18 cellular contexts compared by ENCODE assay signal in genomic region chr18:31171159-31171839, GRCh38. TPM values are rescaled to one million over a fixed set of nuclear protein-coding genes. Genes with fewer than 3 reads are reported as not detected.
DNase-seq lines count a peak whose midpoint lies in the region; FAIRE-seq and TF ChIP-seq lines count a peak whose summit lies in the region.
"Had no signal": no experiment of that assay in that cellular context is flagged by ENCODE, and none has a peak within 500 bp of the region (broad histone marks: within the 10 kb centered on the region; RNA-seq: fewer than 3 reads in every experiment).

No MANE protein-coding gene starts in this region.

- H3K27me3 Mint-ChIP-seq in nephron progenitor cell (ENCODE audit: low read depth, poor library complexity): no peaks in the 10 kb centered on the region
- no peaks in the 10 kb centered on the region for H3K27me3 Mint-ChIP-seq in activated T-helper 1 cell treated with anti-CD3 and anti-CD28 coated beads, Interleukin-12 subunit alpha, Interleukin-12 subunit beta, Interleukin-2, Interleukin-4 antibody, amounts not matched to agents 30 ng/mL and 10 ng/mL and 1 ng/mL, durations not matched to agents 14 hours and 24 hours and 36 hours (ENCODE audit: insufficient read depth)
- H3K27me3 Mint-ChIP-seq: CD4-positive, alpha-beta T cell had no signal

- peaks cover 3% of the 10 kb centered on the region for H3K9me3 Mint-ChIP-seq in nephron progenitor cell
- H3K9me3 Mint-ChIP-seq in activated T-helper 1 cell treated with anti-CD3 and anti-CD28 coated beads, Interleukin-12 subunit alpha, Interleukin-12 subunit beta, Interleukin-2, Interleukin-4 antibody, amounts not matched to agents 30 ng/mL and 10 ng/mL and 1 ng/mL, durations not matched to agents 14 hours and 24 hours and 36 hours: peaks cover 13% of the 10 kb centered on the region

- H3K27me3 ChIP-seq in Karpas-422 (ENCODE audit: low read length): no peaks in the 10 kb centered on the region

- peak overlapping the region; percentile 59 for H2AFZ ChIP-seq in Karpas-422 (ENCODE audit: low read length)

- no peaks in the 10 kb centered on the region for H4K20me1 ChIP-seq in Karpas-422 (ENCODE audit: insufficient read depth, low read depth, low read length)

- H3K9me3 ChIP-seq in Karpas-422 (ENCODE audit: low read length): no peaks in the 10 kb centered on the region
- H3K9me3 ChIP-seq: A549, HAP-1 had no signal

- no peak for TF ChIP-seq CTCF in D721Med (IDR thresholded peaks at IDR 0.05; ENCODE audit: insufficient read depth, missing control alignments)
- TF ChIP-seq CTCF in nephron progenitor cell (IDR thresholded peaks at IDR 0.05): no peak

- no peak overlapping the region for H3K4me2 ChIP-seq in Karpas-422 (ENCODE audit: low read depth, low read length, poor library complexity, severe bottlenecking)
- H3K4me2 ChIP-seq: A549 had no signal

- 0 out of 2 replicates have a peak, but pooled peaks cover 2% of the 10 kb centered on the region for H3K4me1 ChIP-seq in Karpas-422 (ENCODE audit: low read length)
- H3K4me1 ChIP-seq: A549, HAP-1 had no signal

- H3K4me3 Mint-ChIP-seq in nephron progenitor cell: no peak overlapping the region
- no peak overlapping the region for H3K4me3 Mint-ChIP-seq in activated T-helper 1 cell treated with anti-CD3 and anti-CD28 coated beads, Interleukin-12 subunit alpha, Interleukin-12 subunit beta, Interleukin-2, Interleukin-4 antibody, amounts not matched to agents 30 ng/mL and 10 ng/mL and 1 ng/mL, durations not matched to agents 14 hours and 24 hours and 36 hours
- H3K4me3 Mint-ChIP-seq: CD4-positive, alpha-beta T cell; HFFc6 had no signal

- DNase-seq in D721Med (ENCODE audit: insufficient read length, low spot score) (no peak), Karpas-422 (no peak), nephron progenitor cell (no peak), retina (peak; percentile 20), NCI-H2029 treated with DMSO at 0.1 percent for 48 hours (lab: John Stamatoyannopoulos, UW) (no peak)
- no peak for DNase-seq in central memory CD4-positive, alpha-beta T cell
- DNase-seq in activated T-helper 1 cell treated with anti-CD3 and anti-CD28 coated beads, Interleukin-12 subunit alpha, Interleukin-12 subunit beta, Interleukin-2, Interleukin-4 antibody, amounts not matched to agents 30 ng/mL and 10 ng/mL and 1 ng/mL, durations not matched to agents 14 hours and 24 hours and 36 hours (ENCODE audit: low spot score): no peak
- DNase-seq: AML-193; CD4-positive, alpha-beta T cell; DMS79 treated with DMSO at 0.1 percent for 48 hours; GF-D8; HFFc6 had no signal

- peak; percentile 68 for FAIRE-seq in D721Med (lab: Jason Lieb, UNC)
- FAIRE-seq: A549 had no signal

- H3K9ac ChIP-seq in Karpas-422 (ENCODE audit: low read length): no peak overlapping the region

- H3K36me3 ChIP-seq in Karpas-422 (ENCODE audit: insufficient read depth, low read length): no peaks in the 10 kb centered on the region
- H3K36me3 ChIP-seq: HAP-1 had no signal

- H3K79me2 ChIP-seq in Karpas-422 (ENCODE audit: low read length): no peaks in the 10 kb centered on the region

- no peak overlapping the region for H3K27ac ChIP-seq in Karpas-422 (ENCODE audit: low read length)
- H3K27ac ChIP-seq: 22Rv1, A549, C4-2B, HL-60 had no signal

- no peaks in the 10 kb centered on the region for H3K36me3 Mint-ChIP-seq in nephron progenitor cell (ENCODE audit: low read depth)
- H3K36me3 Mint-ChIP-seq in activated T-helper 1 cell treated with anti-CD3 and anti-CD28 coated beads, Interleukin-12 subunit alpha, Interleukin-12 subunit beta, Interleukin-2, Interleukin-4 antibody, amounts not matched to agents 30 ng/mL and 10 ng/mL and 1 ng/mL, durations not matched to agents 14 hours and 24 hours and 36 hours (ENCODE audit: low read depth): no peaks in the 10 kb centered on the region

- peak overlapping the region; percentile 18 for H3K27ac Mint-ChIP-seq in nephron progenitor cell
- no peak overlapping the region for H3K27ac Mint-ChIP-seq in activated T-helper 1 cell treated with anti-CD3 and anti-CD28 coated beads, Interleukin-12 subunit alpha, Interleukin-12 subunit beta, Interleukin-2, Interleukin-4 antibody, amounts not matched to agents 30 ng/mL and 10 ng/mL and 1 ng/mL, durations not matched to agents 14 hours and 24 hours and 36 hours
- H3K27ac Mint-ChIP-seq: CD4-positive, alpha-beta T cell; HFFc6 had no signal

- intact Hi-C loops in activated T-helper 1 cell treated with anti-CD3 and anti-CD28 coated beads, Interleukin-12 subunit alpha, Interleukin-12 subunit beta, Interleukin-2, Interleukin-4 antibody, amounts not matched to agents 30 ng/mL and 10 ng/mL and 1 ng/mL, durations not matched to agents 14 hours and 24 hours and 36 hours (cut with micrococcal nuclease): no loop called here

- H3K9me2 ChIP-seq in Karpas-422 (replicated peaks; ENCODE audit: insufficient read depth, low read length): 0 out of 2 replicates have a peak, but pooled peaks cover 4% of the 10 kb centered on the region

- peaks cover 13% of the 10 kb centered on the region for H3K4me1 Mint-ChIP-seq in nephron progenitor cell
- H3K4me1 Mint-ChIP-seq in activated T-helper 1 cell treated with anti-CD3 and anti-CD28 coated beads, Interleukin-12 subunit alpha, Interleukin-12 subunit beta, Interleukin-2, Interleukin-4 antibody, amounts not matched to agents 30 ng/mL and 10 ng/mL and 1 ng/mL, durations not matched to agents 14 hours and 24 hours and 36 hours (ENCODE audit: low read depth): no peaks in the 10 kb centered on the region

- no peak overlapping the region for H3K4me3 ChIP-seq in Karpas-422 (ENCODE audit: low read length)
- H3K4me3 ChIP-seq: A549, HAP-1 had no signal

RNA-seq across cellular contexts. Expression of gene DSC1, which starts 8.6 kb away (rescaled TPM):
- total RNA-seq in Karpas-422 (2014; rRNA removed; shearing (Covaris generic); ENCODE audit: low replicate concordance): 2.3 and 2.4 TPM in 2 replicates
- total RNA-seq in activated T-helper 1 cell treated with anti-CD3 and anti-CD28 coated beads, Interleukin-12 subunit alpha, Interleukin-12 subunit beta, Interleukin-2, Interleukin-4 antibody, amounts not matched to agents 30 ng/mL and 10 ng/mL and 1 ng/mL, durations not matched to agents 14 hours and 24 hours and 36 hours: not detected in 2 replicates
- total RNA-seq: HFFc6, HT1080 had no signal
